Comparison of ENCODE assay signal across 8 cellular contexts in genomic region chrX:20252392-20253231, GRCh38. TPM values are rescaled to one million over a fixed set of nuclear protein-coding genes. Genes with fewer than 3 reads are reported as not detected.
DNase-seq lines count a peak whose midpoint lies in the region; ATAC-seq and TF ChIP-seq lines count a peak whose summit lies in the region.

No MANE protein-coding gene starts in this region.

- H3K27ac Mint-ChIP-seq in neural crest cell (ENCODE audit: unreplicated experiment): no peak overlapping the region

- H3K36me3 ChIP-seq in uterus: no peaks in the 10 kb centered on the region

- H3K27me3 ChIP-seq in uterus: no peaks in the 10 kb centered on the region

- no peaks in the 10 kb centered on the region for H3K4me1 ChIP-seq in uterus

- no peaks in the 10 kb centered on the region for H3K9me3 ChIP-seq in uterus

- TF ChIP-seq CTCF in neural crest cell (conservative IDR thresholded peaks at IDR 0.05): peak; percentile 63
- TF ChIP-seq CTCF in uterus (IDR thresholded peaks at IDR 0.05): peak; percentile 9 to 30 (median 16)

- no peaks in the 10 kb centered on the region for H3K27me3 Mint-ChIP-seq in neural crest cell (ENCODE audit: low read depth)

- intact Hi-C loops in uterus (cut with DNase I; ENCODE audit: low total_unique reads): no loop called here

- TF ChIP-seq POLR2A in erythroblast (IDR thresholded peaks at IDR 0.05; ENCODE audit: low read length): no peak
- no peak for TF ChIP-seq POLR2A in uterus (IDR thresholded peaks at IDR 0.05)

- H3K27ac ChIP-seq in uterus: no peak overlapping the region

- no peaks in the 10 kb centered on the region for H3K4me1 Mint-ChIP-seq in neural crest cell

- H3K4me3 ChIP-seq in uterus: no peak overlapping the region

- peaks cover 27% of the 10 kb centered on the region for H3K36me3 Mint-ChIP-seq in neural crest cell (ENCODE audit: low read depth)

- ATAC-seq in GM19467 (IDR thresholded peaks at IDR 0.05; ENCODE audit: unreplicated experiment) (peak; percentile 80), HG03095 (IDR thresholded peaks at IDR 0.05; ENCODE audit: unreplicated experiment) (no peak)

- peak; percentile 73 for DNase-seq in CD1c-positive myeloid dendritic cell (ENCODE audit: extremely low spot score)
- peak; percentile 35 for DNase-seq in NCI-H460 (ENCODE audit: extremely low read depth, low read depth)
- peak; percentile 90 for DNase-seq in activated CD8-positive, alpha-beta memory T cell treated with anti-CD3 and anti-CD28 coated beads for 24 hours
- DNase-seq in erythroblast (lab: John Stamatoyannopoulos, UW): peak; percentile 57 to 75
- DNase-seq in neural crest cell (ENCODE audit: low read depth, low spot score): peak; percentile 37
- no peak for DNase-seq in uterus

- peaks cover 19% of the 10 kb centered on the region for H3K9me3 Mint-ChIP-seq in neural crest cell

- H3K4me3 Mint-ChIP-seq in neural crest cell: no peak overlapping the region

RNA-seq across cellular contexts. Expression of gene RPS6KA3, which starts 14.1 kb away (rescaled TPM):
- total RNA-seq in NCI-H460 (2014; rRNA removed; shearing (Covaris generic)): 39.4 and 41.3 TPM in 2 replicates
- polyA plus RNA-seq in NCI-H460 (2014; cell fraction: nucleus; rRNA removed): 20.1 and 30.9 TPM in 2 replicates
- 26.0 and 28.7 TPM in 2 replicates for total RNA-seq in neural crest cell
- 10 to 100 TPM; 48.9 to 59.0 (median 50.6) TPM for total RNA-seq in uterus

Comparison
In these comparisons a context has a peak if more than half of its experiments do, and no peak if none do; other contexts are left out.
1. DNase-seq: peak in CD1c-positive myeloid dendritic cell (single experiment), NCI-H460 (single experiment), activated CD8-positive, alpha-beta memory T cell treated with anti-CD3 and anti-CD28 coated beads for 24 hours (single experiment), erythroblast (2 of 2) and neural crest cell (single experiment); none in uterus (0 of 2).